Comparison of ENCODE assay signal across 19 cellular contexts in genomic region chr15:23420806-23421575, GRCh38. TPM values are rescaled to one million over a fixed set of nuclear protein-coding genes. Genes with fewer than 3 reads are reported as not detected.
DNase-seq lines count a peak whose midpoint lies in the region; ATAC-seq lines count a peak whose summit lies in the region.
"Had no signal": no experiment of that assay in that cellular context is flagged by ENCODE, and none has a peak within 500 bp of the region (broad histone marks: within the 10 kb centered on the region; RNA-seq: fewer than 3 reads in every experiment).

No MANE protein-coding gene starts in this region.

- DNase-seq in amniotic epithelial cell (ENCODE audit: low read depth) (peak; percentile 6), mesenteric fat pad (ENCODE audit: low spot score) (peak; percentile 57), germinal center (ENCODE audit: low spot score) (no peak), NCI-H748 (lab: John Stamatoyannopoulos, UW; ENCODE audit: unreplicated experiment) (no peak), NCI-H187 (lab: John Stamatoyannopoulos, UW) (no peak)
- DNase-seq: DMS 273 treated with DMSO at 0.1 percent for 48 hours; effector CD4-positive, alpha-beta T cell; mesendoderm; NCI-H1048; NCI-H345; OCI-M1; stimulated activated naive CD8-positive, alpha-beta T cell treated with anti-CD3 and anti-CD28 coated beads, Interleukin-15, Interleukin-2, amounts not matched to agents 100 U/mL and 50 U/mL, for 24 hours had no signal

- H4K20me1 ChIP-seq in BLaER1: no peaks in the 10 kb centered on the region

- ATAC-seq in GM21515 (IDR thresholded peaks at IDR 0.05; ENCODE audit: unreplicated experiment) (peak; percentile 65), GM18873 (IDR thresholded peaks at IDR 0.05; ENCODE audit: low FRiP score, unreplicated experiment) (no peak)
- ATAC-seq: stimulated activated naive CD8-positive, alpha-beta T cell treated with anti-CD3 and anti-CD28 coated beads, Interleukin-15, Interleukin-2, amounts not matched to agents 100 U/mL and 50 U/mL, for 24 hours; WTC11 had no signal

- H3K4me3 ChIP-seq in BLaER1: no peak overlapping the region
- H3K4me3 ChIP-seq: skin epidermis had no signal

- H3K27ac ChIP-seq in BLaER1: peak overlapping the region; percentile 58
- H3K27ac ChIP-seq: skin epidermis had no signal

- H3K4me2 ChIP-seq in BLaER1: peak overlapping the region; percentile 64

- peaks cover 7% of the 10 kb centered on the region; the same call in 1 of the 2 replicates for H3K9me3 ChIP-seq in BLaER1

- no peaks in the 10 kb centered on the region for H3K36me3 ChIP-seq in BLaER1

- H3K9ac ChIP-seq in BLaER1: peak overlapping the region; percentile 29; the same call in 1 of the 2 replicates

- no peaks in the 10 kb centered on the region for H3K27me3 ChIP-seq in BLaER1

- peaks cover 47% of the 10 kb centered on the region for H3K4me1 ChIP-seq in BLaER1

RNA-seq across cellular contexts. Expression of gene GOLGA6L2, which starts 26.1 kb away (rescaled TPM):
- not detected for total RNA-seq in mesenteric fat pad
- total RNA-seq: activated CD8-positive, alpha-beta memory T cell treated with anti-CD3 and anti-CD28 coated beads for 36 hours; frontal cortex; WTC11 had no signal

Comparison
In these comparisons a context has a peak if more than half of its experiments do, and no peak if none do; other contexts are left out.
1. DNase-seq: peak in amniotic epithelial cell (single experiment) and mesenteric fat pad (single experiment); none in germinal center (single experiment), NCI-H748 (single experiment) and NCI-H187 (0 of 2).